8 cellular contexts compared by ENCODE assay signal in genomic region chr12:45725631-45726593, GRCh38. TPM values are rescaled to one million over a fixed set of nuclear protein-coding genes. Genes with fewer than 3 reads are reported as not detected.
DNase-seq lines count a peak whose midpoint lies in the region; ATAC-seq and TF ChIP-seq lines count a peak whose summit lies in the region.

No MANE protein-coding gene starts in this region.

- H3K27ac ChIP-seq in RWPE2 (ENCODE audit: poor library complexity, severe bottlenecking) (peak overlapping the region; percentile 93), cingulate gyrus (ENCODE audit: low read depth, low read length) (peak overlapping the region; percentile 96), lung (ENCODE audit: low read depth in 1 of 2, low read length in 1 of 2) (peak overlapping the region in 1 of 2 donors; percentile 7), testis (peak overlapping the region; percentile 100)

- H3K9me3 Mint-ChIP-seq in activated naive CD4-positive, alpha-beta T cell treated with anti-CD3 and anti-CD28 coated beads, Interleukin-2, amount 10 ng/mL, durations not matched to agents 7 days and 5 days = no peaks in the 10 kb centered on the region

- intact Hi-C loops in testis (cut with DNase I; ENCODE audit: low total_unique reads) = no loop called here

- H3K9me3 ChIP-seq in RWPE2 (ENCODE audit: severe bottlenecking) (no peaks in the 10 kb centered on the region), lung (ENCODE audit: control insufficient read depth in 2 of 2, insufficient read depth in 1 of 2, low read length in 1 of 2) (no peaks in the 10 kb centered on the region), testis (no peaks in the 10 kb centered on the region)

- H3K4me3 Mint-ChIP-seq in activated naive CD4-positive, alpha-beta T cell treated with anti-CD3 and anti-CD28 coated beads, Interleukin-2, amount 10 ng/mL, durations not matched to agents 7 days and 5 days = peak overlapping the region; percentile 100

- H3K27ac Mint-ChIP-seq in activated naive CD4-positive, alpha-beta T cell treated with anti-CD3 and anti-CD28 coated beads, Interleukin-2, amount 10 ng/mL, durations not matched to agents 7 days and 5 days = peak overlapping the region; percentile 98

- peak; percentile 54 for DNase-seq in activated naive CD4-positive, alpha-beta T cell treated with anti-CD3 and anti-CD28 coated beads, Interleukin-2, amount 10 ng/mL, durations not matched to agents 7 days and 5 days
- DNase-seq in activated naive CD4-positive, alpha-beta T cell treated with Interleukin-2 at 50 U/mL for 16 hours = no peak
- DNase-seq in Kasumi-1 (lab: John Stamatoyannopoulos, UW) (peak; percentile 82 to 84), RWPE2 (ENCODE audit: low spot score) (no peak), lung (ENCODE audit: low spot score) (no peak), testis (peak; percentile 43)

- WGBS in lung, 2 donors = 4% methylated on average over 12 of the region's 12 CpGs
- WGBS in testis, 2 donors = 2 to 5% methylated on average over 12 of the region's 12 CpGs

- TF ChIP-seq CTCF in RWPE2 (IDR thresholded peaks at IDR 0.05; ENCODE audit: poor library complexity, severe bottlenecking) (peak; percentile 91), lung (IDR thresholded peaks at IDR 0.05; ENCODE audit: control extremely low read depth, extremely low read depth) (peak; percentile 52), testis (IDR thresholded peaks at IDR 0.05) (peak; percentile 52 to 76 (median 65))

- H3K4me3 ChIP-seq in RWPE2 (ENCODE audit: severe bottlenecking) (peak overlapping the region; percentile 69), lung (peak overlapping the region; percentile 32), testis (peak overlapping the region; percentile 88 to 95)

- CTCF ChIA-PET in activated naive CD4-positive, alpha-beta T cell treated with anti-CD3 and anti-CD28 coated beads, Interleukin-2, amount 10 ng/mL, durations not matched to agents 7 days and 5 days (lab: Charles Lee) = interaction anchor here (0.6 to 11.7 kb wide), 14 partner anchors 9 to 185 kb away, joined by 3 to 107 read pairs (median 4); no protein-coding TSS in a partner anchor

- peaks cover 36% of the 10 kb centered on the region for H3K4me1 Mint-ChIP-seq in activated naive CD4-positive, alpha-beta T cell treated with anti-CD3 and anti-CD28 coated beads, Interleukin-2, amount 10 ng/mL, durations not matched to agents 7 days and 5 days

- H3K4me1 ChIP-seq in RWPE2 (ENCODE audit: insufficient read depth, poor library complexity, severe bottlenecking) (peaks cover 9% of the 10 kb centered on the region), lung (ENCODE audit: control insufficient read depth in 2 of 2, insufficient read depth in 2 of 2, low read length in 2 of 2) (peaks cover 4 to 5% of the 10 kb centered on the region in 2 donors), testis (peaks cover 6% of the 10 kb centered on the region)

- ATAC-seq in RWPE2 (ENCODE audit: low read depth) (no peak), lung (ENCODE audit: insufficient read depth, low FRiP score) (no peak), HG03457 (IDR thresholded peaks at IDR 0.05; ENCODE audit: unreplicated experiment) (no peak)

- no peaks in the 10 kb centered on the region for H3K27me3 ChIP-seq in RWPE2 (ENCODE audit: insufficient read depth, poor library complexity, severe bottlenecking)
- H3K27me3 ChIP-seq in lung (ENCODE audit: control insufficient read depth, insufficient read depth) = no peaks in the 10 kb centered on the region
- H3K27me3 ChIP-seq in testis = no peaks in the 10 kb centered on the region

- TF ChIP-seq POLR2A in testis (IDR thresholded peaks at IDR 0.05) = no peak

- H3K36me3 ChIP-seq in RWPE2 (ENCODE audit: low read depth) (no peaks in the 10 kb centered on the region), lung (ENCODE audit: control insufficient read depth in 2 of 2, insufficient read depth in 2 of 2, low read length in 2 of 2) (no peaks in the 10 kb centered on the region), testis (ENCODE audit: low read depth, missing control alignments) (no peaks in the 10 kb centered on the region)

- H3K36me3 Mint-ChIP-seq in activated naive CD4-positive, alpha-beta T cell treated with anti-CD3 and anti-CD28 coated beads, Interleukin-2, amount 10 ng/mL, durations not matched to agents 7 days and 5 days = peaks cover 30% of the 10 kb centered on the region

- H3K27me3 Mint-ChIP-seq in activated naive CD4-positive, alpha-beta T cell treated with anti-CD3 and anti-CD28 coated beads, Interleukin-2, amount 10 ng/mL, durations not matched to agents 7 days and 5 days = no peaks in the 10 kb centered on the region

RNA-seq across cellular contexts. Expression of gene ARID2, which starts 3.6 kb away (rescaled TPM):
- 10 to 100 TPM; 27.0 to 79.2 TPM for total RNA-seq in lung
- 1 to 10 TPM; 5.3 to 8.0 TPM for polyA plus RNA-seq in lung
- 10 to 100 TPM; 72.4 to 82.2 TPM for total RNA-seq in testis
- 50.4 TPM for polyA plus RNA-seq in testis (ENCODE audit: insufficient read depth, low read depth, low replicate concordance)

Comparison
In these comparisons a context has a peak if more than half of its experiments do, and no peak if none do; other contexts are left out.
1. DNase-seq: peak in activated naive CD4-positive, alpha-beta T cell treated with anti-CD3 and anti-CD28 coated beads, Interleukin-2, amount 10 ng/mL, durations not matched to agents 7 days and 5 days (single experiment), Kasumi-1 (2 of 2) and testis (single experiment); none in activated naive CD4-positive, alpha-beta T cell treated with Interleukin-2 at 50 U/mL for 16 hours (single experiment), RWPE2 (single experiment) and lung (single experiment).
2. H3K4me3 ChIP-seq: peak in every context shown above with its lines; median percentile 92 in testis; 69 in RWPE2; 32 in lung.
3. Peak in every context shown above with its lines, with median percentiles within 50 percentile points of each other: CTCF ChIP-seq.